ENCODE assay signal across 10 cellular contexts in genomic region chr14:104797112-104798044, GRCh38. TPM values are rescaled to one million over a fixed set of nuclear protein-coding genes. Genes with fewer than 3 reads are reported as not detected.
DNase-seq lines count a peak whose midpoint lies in the region; ATAC-seq and TF ChIP-seq lines count a peak whose summit lies in the region.
"Had no signal": no experiment of that assay in that cellular context is flagged by ENCODE, and none has a peak within 500 bp of the region (broad histone marks: within the 10 kb centered on the region; RNA-seq: fewer than 3 reads in every experiment).

No MANE protein-coding gene starts in this region.

- H3K9me3 ChIP-seq in right cardiac atrium (ENCODE audit: control insufficient read depth, low read length) (no peaks in the 10 kb centered on the region), uterus (no peaks in the 10 kb centered on the region)

- peak overlapping the region; percentile 12 for H3K27ac Mint-ChIP-seq in stimulated activated effector memory CD8-positive, alpha-beta T cell treated with anti-CD3 and anti-CD28 coated beads, Interleukin-12 subunit alpha, Interleukin-12 subunit beta, amount 100 ng/mL, for 72 hours

- intact Hi-C loops in right cardiac atrium (cut with DNase I) (no loop called here), uterus (cut with DNase I; ENCODE audit: low total_unique reads) (no loop called here)

- H3K27ac ChIP-seq in right cardiac atrium (ENCODE audit: low read length) (peak overlapping the region; percentile 32), uterus (peak overlapping the region in 1 of 2 donors; percentile 23)
- H3K27ac ChIP-seq: PC-9 had no signal

- H3K27me3 ChIP-seq in right cardiac atrium (ENCODE audit: control insufficient read depth, insufficient read depth) (no peaks in the 10 kb centered on the region), uterus (no peaks in the 10 kb centered on the region)

- ATAC-seq in right cardiac atrium: no peak
- no peak for ATAC-seq in stimulated activated effector memory CD8-positive, alpha-beta T cell treated with anti-CD3 and anti-CD28 coated beads, Interleukin-12 subunit alpha, Interleukin-12 subunit beta, amount 100 ng/mL, for 72 hours
- no peak for ATAC-seq in HG02938 (IDR thresholded peaks at IDR 0.05; ENCODE audit: unreplicated experiment)

- peaks cover 46% of the 10 kb centered on the region for H3K4me1 Mint-ChIP-seq in stimulated activated effector memory CD8-positive, alpha-beta T cell treated with anti-CD3 and anti-CD28 coated beads, Interleukin-12 subunit alpha, Interleukin-12 subunit beta, amount 100 ng/mL, for 72 hours

- 37% methylated on average over 18 of the region's 18 CpGs for WGBS in right cardiac atrium

- TF ChIP-seq POLR2A in uterus (IDR thresholded peaks at IDR 0.05): no peak

- H3K4me1 ChIP-seq in right cardiac atrium (ENCODE audit: control insufficient read depth, insufficient read depth, low read length): peaks cover 14% of the 10 kb centered on the region
- peaks cover 0 to 24% of the 10 kb centered on the region in 2 donors for H3K4me1 ChIP-seq in uterus

- no peak for TF ChIP-seq CTCF in uterus (IDR thresholded peaks at IDR 0.05)

- H3K9me3 Mint-ChIP-seq in stimulated activated effector memory CD8-positive, alpha-beta T cell treated with anti-CD3 and anti-CD28 coated beads, Interleukin-12 subunit alpha, Interleukin-12 subunit beta, amount 100 ng/mL, for 72 hours: no peaks in the 10 kb centered on the region

- DNase-seq in NCI-H82 (lab: John Stamatoyannopoulos, UW): peak; percentile 68
- DNase-seq in NCI-H82 treated with DMSO at 0.1 percent for 48 hours (lab: John Stamatoyannopoulos, UW; ENCODE audit: unreplicated experiment): no peak
- peak; percentile 60 for DNase-seq in SK-N-DZ (ENCODE audit: low spot score)
- peak in 2 of 3 donors; percentile 54 to 81 for DNase-seq in right cardiac atrium
- no peak for DNase-seq in stimulated activated effector memory CD8-positive, alpha-beta T cell treated with anti-CD3 and anti-CD28 coated beads, Interleukin-12 subunit alpha, Interleukin-12 subunit beta, amount 100 ng/mL, for 72 hours (ENCODE audit: low spot score in 2 of 2)
- no peak for DNase-seq in NCI-H2171 treated with DMSO at 0.1 percent for 48 hours (lab: John Stamatoyannopoulos, UW)
- DNase-seq in uterus: no peak

- H3K4me3 Mint-ChIP-seq in stimulated activated effector memory CD8-positive, alpha-beta T cell treated with anti-CD3 and anti-CD28 coated beads, Interleukin-12 subunit alpha, Interleukin-12 subunit beta, amount 100 ng/mL, for 72 hours: peak overlapping the region; percentile 66

- H3K36me3 Mint-ChIP-seq in stimulated activated effector memory CD8-positive, alpha-beta T cell treated with anti-CD3 and anti-CD28 coated beads, Interleukin-12 subunit alpha, Interleukin-12 subunit beta, amount 100 ng/mL, for 72 hours: peaks cover 21% of the 10 kb centered on the region

- H3K36me3 ChIP-seq in uterus: no peaks in the 10 kb centered on the region

- H3K4me3 ChIP-seq in right cardiac atrium (ENCODE audit: low read length) (no peak overlapping the region), uterus (no peak overlapping the region)
- H3K4me3 ChIP-seq: PC-9, skin epidermis had no signal

RNA-seq across cellular contexts. Expression of gene AKT1, which starts 1.8 kb away (rescaled TPM):
- 70.4 and 70.8 TPM in 2 replicates for polyA plus RNA-seq in SK-N-DZ (2014; cell fraction: cytosol; rRNA removed)
- 137 and 171 TPM in 2 replicates for polyA plus RNA-seq in SK-N-DZ (2014; cell fraction: nucleus; rRNA removed)
- total RNA-seq in right cardiac atrium: 100 to 1,000 TPM; 120 to 154 (median 126) TPM
- 101 TPM for polyA plus RNA-seq in right cardiac atrium
- total RNA-seq in uterus: 100 to 1,000 TPM in 2 of 4 donors, 10 to 100 TPM in 2; 42.9 to 121 (median 101) TPM

RNA-seq across cellular contexts. Expression of gene ZBTB42, which starts 3.5 kb away (rescaled TPM):
- 0.92 and 1.4 TPM in 2 replicates for polyA plus RNA-seq in SK-N-DZ (2014; cell fraction: cytosol; rRNA removed)
- 0.95 and 1.6 TPM in 2 replicates for polyA plus RNA-seq in SK-N-DZ (2014; cell fraction: nucleus; rRNA removed)
- total RNA-seq in right cardiac atrium: 1 to 10 TPM; 6.0 to 7.7 (median 6.6) TPM
- polyA plus RNA-seq in right cardiac atrium: 5.3 TPM
- total RNA-seq in uterus: 1 to 10 TPM in 3 of 4 donors, under 1 TPM in 1; under 0.01 to 8.4 (median 3.9) TPM

RNA-seq across cellular contexts. Expression of gene SIVA1, which starts 44.4 kb away (rescaled TPM):
- 289 and 437 TPM in 2 replicates for polyA plus RNA-seq in SK-N-DZ (2014; cell fraction: cytosol; rRNA removed)
- polyA plus RNA-seq in SK-N-DZ (2014; cell fraction: nucleus; rRNA removed): 345 and 429 TPM in 2 replicates
- total RNA-seq in right cardiac atrium (10 to 100 TPM; 74.6 to 88.5 (median 85.1) TPM), uterus (100 to 1,000 TPM in 3 of 4 donors, 10 to 100 TPM in 1; 79.4 to 366 (median 239) TPM)
- 201 TPM for polyA plus RNA-seq in right cardiac atrium

Comparison
In these comparisons a context has a peak if more than half of its experiments do, and no peak if none do; other contexts are left out.
1. DNase-seq: peak in NCI-H82 (single experiment), SK-N-DZ (single experiment) and right cardiac atrium (2 of 3); none in NCI-H82 treated with DMSO at 0.1 percent for 48 hours (single experiment), stimulated activated effector memory CD8-positive, alpha-beta T cell treated with anti-CD3 and anti-CD28 coated beads, Interleukin-12 subunit alpha, Interleukin-12 subunit beta, amount 100 ng/mL, for 72 hours (0 of 2), NCI-H2171 treated with DMSO at 0.1 percent for 48 hours (single experiment) and uterus (0 of 2).